In the genomic region with DNA sequence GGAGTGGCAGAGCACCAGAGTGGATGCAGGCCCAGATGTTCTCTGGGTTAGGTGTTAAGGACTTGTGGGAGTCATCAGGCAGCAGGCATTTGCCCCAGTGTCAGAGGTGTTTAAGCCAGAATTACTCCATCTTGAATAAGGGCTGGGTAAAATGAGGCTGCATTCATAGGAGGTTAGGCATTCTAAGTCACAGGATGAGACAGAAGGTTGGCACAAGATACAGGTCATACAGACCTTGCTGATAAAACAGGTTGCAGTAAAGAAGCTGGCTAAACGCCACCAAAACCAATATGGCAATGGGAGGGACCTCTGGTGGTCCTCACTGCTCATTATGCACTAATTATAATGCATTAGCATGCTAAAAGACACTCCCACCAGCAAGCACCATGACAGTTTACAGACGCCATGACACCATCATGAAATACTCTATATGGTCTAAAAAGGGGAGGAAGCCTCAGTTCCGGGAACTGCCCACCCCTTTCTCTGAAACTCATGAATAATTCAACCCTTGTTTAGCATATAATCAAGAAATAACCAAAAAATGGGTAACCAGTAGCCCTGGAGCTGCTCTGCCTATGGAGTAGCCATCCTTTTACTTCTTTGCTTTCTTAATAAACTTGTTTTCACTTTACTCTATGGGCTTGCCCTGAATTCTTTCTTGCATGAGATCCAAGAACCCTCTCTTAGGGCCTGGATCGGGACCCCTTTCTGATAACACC, we compare ENCODE assay signal across 8 cellular contexts.
DNase-seq lines count a peak whose midpoint lies in the region; ATAC-seq and TF ChIP-seq lines count a peak whose summit lies in the region.

No MANE protein-coding gene starts in this region.

- peaks cover 38% of the 10 kb centered on the region for H3K79me2 ChIP-seq in DOHH2 (ENCODE audit: control insufficient read depth, low read length)

- peak overlapping the region; percentile 99 for H3K4me3 ChIP-seq in DOHH2 (ENCODE audit: low read length)

- peak; percentile 42 for ATAC-seq in HG03439 (IDR thresholded peaks at IDR 0.05; ENCODE audit: unreplicated experiment)
- no peak for ATAC-seq in GM18858 (IDR thresholded peaks at IDR 0.05; ENCODE audit: unreplicated experiment)
- ATAC-seq in HG03469 (IDR thresholded peaks at IDR 0.05; ENCODE audit: unreplicated experiment), result no peak
- ATAC-seq in GM19467 (IDR thresholded peaks at IDR 0.05; ENCODE audit: unreplicated experiment), result no peak

- no peaks in the 10 kb centered on the region for H4K20me1 ChIP-seq in DOHH2 (ENCODE audit: control insufficient read depth, insufficient read depth, low read depth, low read length)

- H3K27me3 ChIP-seq in DOHH2 (ENCODE audit: control insufficient read depth, low read length), result no peaks in the 10 kb centered on the region

- peak overlapping the region; percentile 98 for H3K4me2 ChIP-seq in DOHH2 (ENCODE audit: low read length)

- H3K27ac ChIP-seq in DOHH2 (ENCODE audit: low read depth, low read length) (peak overlapping the region; percentile 72), epithelial cell of prostate (peak overlapping the region; percentile 81)

- H3K9me2 ChIP-seq in DOHH2 (replicated peaks; ENCODE audit: control insufficient read depth, low read length), result no peaks in the 10 kb centered on the region

- no peaks in the 10 kb centered on the region for H3K9me3 ChIP-seq in DOHH2 (ENCODE audit: control insufficient read depth, insufficient read depth, low read length)

- TF ChIP-seq CTCF in DOHH2 (IDR thresholded peaks at IDR 0.05; ENCODE audit: low read depth, low read length, poor library complexity, severe bottlenecking), result no peak

- DNase-seq in activated CD4-positive, alpha-beta T cell treated with anti-CD3 and anti-CD28 coated beads, Interleukin-2, amount 50 U/mL, for 1 hour, result peak; percentile 17
- DNase-seq in epithelial cell of prostate (ENCODE audit: low read depth, low spot score), result no peak
- peak; percentile 37 to 39 for DNase-seq in stimulated activated CD4-positive, alpha-beta T cell treated with anti-CD3 and anti-CD28 coated beads, Interleukin-12 subunit alpha, Interleukin-12 subunit beta, amount 100 ng/mL, for 24 hours (ENCODE audit: low read depth in 2 of 2)

- H3K36me3 ChIP-seq in DOHH2 (ENCODE audit: control insufficient read depth, low read length), result peaks cover 44% of the 10 kb centered on the region

- H3K4me1 ChIP-seq in DOHH2 (ENCODE audit: control insufficient read depth, low read length), result peaks cover 29% of the 10 kb centered on the region

- H3F3A ChIP-seq in DOHH2 (ENCODE audit: control insufficient read depth, insufficient read depth), result no peaks in the 10 kb centered on the region
